24 cellular contexts compared by ENCODE assay signal in genomic region chr2:203721770-203722169, GRCh38. TPM values are rescaled to one million over a fixed set of nuclear protein-coding genes. Genes with fewer than 3 reads are reported as not detected.
DNase-seq lines count a peak whose midpoint lies in the region; ATAC-seq and TF ChIP-seq lines count a peak whose summit lies in the region.
"Had no signal": no experiment of that assay in that cellular context is flagged by ENCODE, and none has a peak within 500 bp of the region (broad histone marks: within the 10 kb centered on the region; RNA-seq: fewer than 3 reads in every experiment).

No MANE protein-coding gene starts in this region.

- no peak for ATAC-seq in CD4-positive, CD25-positive, alpha-beta regulatory T cell (ENCODE audit: low read depth in 2 of 2)
- no peak for ATAC-seq in CD8-positive, alpha-beta T cell
- ATAC-seq in Right ventricle myocardium inferior: no peak
- ATAC-seq: pancreas had no signal

- H3K27ac Mint-ChIP-seq in CD4-positive, CD25-positive, alpha-beta regulatory T cell: peak overlapping the region; percentile 91 to 99 (median 96)
- peak overlapping the region; percentile 96 for H3K27ac Mint-ChIP-seq in CD8-positive, alpha-beta T cell
- H3K27ac Mint-ChIP-seq in activated CD4-positive, alpha-beta memory T cell treated with anti-CD3 and anti-CD28 coated beads, Interleukin-2, amount 10 ng/mL, durations not matched to agents 7 days and 5 days: peak overlapping the region; percentile 93

- H3K27ac ChIP-seq in CD4-positive, CD25-positive, alpha-beta regulatory T cell (ENCODE audit: insufficient read depth, low read length, poor library complexity, severe bottlenecking): peak overlapping the region; percentile 83
- H3K27ac ChIP-seq in CD8-positive, alpha-beta T cell (ENCODE audit: low read depth, low read length): no peak overlapping the region
- peak overlapping the region; percentile 1 for H3K27ac ChIP-seq in iPS-20b (ENCODE audit: low read length)
- H3K27ac ChIP-seq: dorsolateral prefrontal cortex, foreskin keratinocyte, pancreas, sigmoid colon, upper lobe of left lung had no signal

- POLR2A ChIA-PET in CD8-positive, alpha-beta T cell (lab: Charles Lee): interaction anchor here (1.1 to 8.1 kb wide), 7 partner anchors 9 to 61 kb away, joined by 3 to 119 read pairs (median 9); partner anchors contain the start of gene CD28
- POLR2A ChIA-PET in activated CD4-positive, alpha-beta memory T cell treated with anti-CD3 and anti-CD28 coated beads, Interleukin-2, amount 10 ng/mL, durations not matched to agents 7 days and 5 days (lab: Charles Lee): interaction anchor here (1.1 to 21.4 kb wide), 9 partner anchors 8 to 164 kb away, joined by 3 to 859 read pairs (median 98); partner anchors contain the start of genes CD28 and CTLA4

- CTCF ChIA-PET in CD8-positive, alpha-beta T cell (lab: Charles Lee): interaction anchor here (0.7 to 6.4 kb wide), 7 partner anchors 11 to 63 kb away, joined by 3 to 51 read pairs (median 6); partner anchors contain the start of gene CD28
- CTCF ChIA-PET in activated CD4-positive, alpha-beta memory T cell treated with anti-CD3 and anti-CD28 coated beads, Interleukin-2, amount 10 ng/mL, durations not matched to agents 7 days and 5 days (lab: Charles Lee): interaction anchor here (1.2 to 5.6 kb wide), 7 partner anchors 9 to 92 kb away, joined by 3 to 62 read pairs (median 27); partner anchors contain the start of gene CD28

- peaks cover 13% of the 10 kb centered on the region for H3K36me3 ChIP-seq in CD4-positive, CD25-positive, alpha-beta regulatory T cell (ENCODE audit: control insufficient read depth, insufficient read depth, low read length)
- H3K36me3 ChIP-seq in CD8-positive, alpha-beta T cell (ENCODE audit: insufficient read depth, low read length): no peaks in the 10 kb centered on the region
- H3K36me3 ChIP-seq in iPS-20b (ENCODE audit: insufficient read depth, low read depth, low read length): no peaks in the 10 kb centered on the region
- H3K36me3 ChIP-seq: pancreas, sigmoid colon, upper lobe of left lung had no signal

- TF ChIP-seq CTCF in CD8-positive, alpha-beta T cell (IDR thresholded peaks at IDR 0.05): no peak

- H3K4me1 Mint-ChIP-seq in CD4-positive, CD25-positive, alpha-beta regulatory T cell: peaks cover 39 to 97% (median 85%) of the 10 kb centered on the region in 4 donors
- peaks cover 93% of the 10 kb centered on the region for H3K4me1 Mint-ChIP-seq in CD8-positive, alpha-beta T cell (ENCODE audit: low read depth)
- peaks cover 94% of the 10 kb centered on the region for H3K4me1 Mint-ChIP-seq in activated CD4-positive, alpha-beta memory T cell treated with anti-CD3 and anti-CD28 coated beads, Interleukin-2, amount 10 ng/mL, durations not matched to agents 7 days and 5 days

- H3K4me3 Mint-ChIP-seq in CD4-positive, CD25-positive, alpha-beta regulatory T cell: peak overlapping the region; percentile 75 to 86 (median 83)
- H3K4me3 Mint-ChIP-seq in CD8-positive, alpha-beta T cell: peak overlapping the region; percentile 38
- peak overlapping the region; percentile 56 for H3K4me3 Mint-ChIP-seq in activated CD4-positive, alpha-beta memory T cell treated with anti-CD3 and anti-CD28 coated beads, Interleukin-2, amount 10 ng/mL, durations not matched to agents 7 days and 5 days

- no peaks in the 10 kb centered on the region for H3K9me3 ChIP-seq in CD4-positive, CD25-positive, alpha-beta regulatory T cell (ENCODE audit: control insufficient read depth in 2 of 2, low read length in 2 of 2)
- no peaks in the 10 kb centered on the region for H3K9me3 ChIP-seq in CD8-positive, alpha-beta T cell (ENCODE audit: low read length)
- H3K9me3 ChIP-seq in iPS-20b (ENCODE audit: insufficient read depth, low read depth, low read length): no peaks in the 10 kb centered on the region
- H3K9me3 ChIP-seq: pancreas, sigmoid colon, upper lobe of left lung had no signal

- H3K9me3 Mint-ChIP-seq in CD4-positive, CD25-positive, alpha-beta regulatory T cell: peaks cover 0 to 9% (median 0%) of the 10 kb centered on the region in 7 donors
- peaks cover 8% of the 10 kb centered on the region for H3K9me3 Mint-ChIP-seq in CD8-positive, alpha-beta T cell
- H3K9me3 Mint-ChIP-seq in activated CD4-positive, alpha-beta memory T cell treated with anti-CD3 and anti-CD28 coated beads, Interleukin-2, amount 10 ng/mL, durations not matched to agents 7 days and 5 days: peaks cover 4% of the 10 kb centered on the region

- peaks cover 45% of the 10 kb centered on the region for H3K36me3 Mint-ChIP-seq in CD4-positive, CD25-positive, alpha-beta regulatory T cell
- H3K36me3 Mint-ChIP-seq in CD8-positive, alpha-beta T cell: peaks cover 32% of the 10 kb centered on the region
- peaks cover 76% of the 10 kb centered on the region for H3K36me3 Mint-ChIP-seq in activated CD4-positive, alpha-beta memory T cell treated with anti-CD3 and anti-CD28 coated beads, Interleukin-2, amount 10 ng/mL, durations not matched to agents 7 days and 5 days (ENCODE audit: low read depth)

- peaks cover 96% of the 10 kb centered on the region for H3K4me1 ChIP-seq in CD4-positive, CD25-positive, alpha-beta regulatory T cell (ENCODE audit: control insufficient read depth, insufficient read depth, low read length, poor library complexity, severe bottlenecking)
- H3K4me1 ChIP-seq in CD8-positive, alpha-beta T cell (ENCODE audit: insufficient read depth, low read length): peaks cover 84% of the 10 kb centered on the region
- peaks cover 24% of the 10 kb centered on the region; the same call in 1 of the 2 replicates for H3K4me1 ChIP-seq in iPS-20b (ENCODE audit: insufficient read depth, low read length)
- H3K4me1 ChIP-seq: foreskin keratinocyte, pancreas, sigmoid colon had no signal

- peak overlapping the region; percentile 34; the same call in 1 of the 2 replicates for H3K9ac ChIP-seq in iPS-20b (ENCODE audit: low read depth, low read length)

- H3K27me3 ChIP-seq in CD4-positive, CD25-positive, alpha-beta regulatory T cell (ENCODE audit: control insufficient read depth, insufficient read depth, low read length): no peaks in the 10 kb centered on the region
- H3K27me3 ChIP-seq in CD8-positive, alpha-beta T cell (ENCODE audit: insufficient read depth, low read length): no peaks in the 10 kb centered on the region
- H3K27me3 ChIP-seq in iPS-20b (ENCODE audit: insufficient read depth, low read length): no peaks in the 10 kb centered on the region
- H3K27me3 ChIP-seq: foreskin keratinocyte, pancreas, sigmoid colon, upper lobe of left lung had no signal

- intact Hi-C loops in CD8-positive, alpha-beta T cell (cut with DNase I, micrococcal nuclease): loop anchor here (2.0 to 5.0 kb wide), 2 partner anchors 19 to 36 kb away; no protein-coding TSS in a partner anchor
- intact Hi-C loops in Right ventricle myocardium inferior (cut with DNase I): no loop called here

- peak overlapping the region; percentile 77 for H3K4me3 ChIP-seq in CD4-positive, CD25-positive, alpha-beta regulatory T cell (ENCODE audit: low read depth, low read length)
- no peak overlapping the region for H3K4me3 ChIP-seq in CD8-positive, alpha-beta T cell (ENCODE audit: low read depth, low read length)
- no peak overlapping the region for H3K4me3 ChIP-seq in iPS-20b (ENCODE audit: low read length)
- H3K4me3 ChIP-seq: dorsolateral prefrontal cortex, pancreas, sigmoid colon, upper lobe of left lung had no signal

- H3K27me3 Mint-ChIP-seq in CD4-positive, CD25-positive, alpha-beta regulatory T cell: peaks cover 4% of the 10 kb centered on the region
- no peaks in the 10 kb centered on the region for H3K27me3 Mint-ChIP-seq in CD8-positive, alpha-beta T cell (ENCODE audit: low read depth)
- H3K27me3 Mint-ChIP-seq in activated CD4-positive, alpha-beta memory T cell treated with anti-CD3 and anti-CD28 coated beads, Interleukin-2, amount 10 ng/mL, durations not matched to agents 7 days and 5 days: no peaks in the 10 kb centered on the region

- no peak for DNase-seq in CD4-positive, CD25-positive, alpha-beta regulatory T cell
- DNase-seq in CD8-positive, alpha-beta T cell: no peak
- no peak for DNase-seq in activated CD4-positive, alpha-beta memory T cell treated with anti-CD3 and anti-CD28 coated beads, Interleukin-2, amount 10 ng/mL, durations not matched to agents 7 days and 5 days
- no peak for DNase-seq in Right ventricle myocardium inferior (ENCODE audit: missing footprints)
- DNase-seq in glomerular visceral epithelial cell (ENCODE audit: extremely low spot score): no peak
- DNase-seq in NCI-H2196 (lab: John Stamatoyannopoulos, UW; ENCODE audit: unreplicated experiment): no peak
- DNase-seq: activated CD4-positive, CD25-positive, alpha-beta regulatory T cell; activated CD8-positive, alpha-beta memory T cell treated with anti-CD3 and anti-CD28 coated beads, Interleukin-2, amount 50 U/mL, for 48 hours; amygdala; caudate nucleus; dorsolateral prefrontal cortex; hippocampal formation; Karpas-422; kidney; NCI-H1092 treated with DMSO at 0.1 percent for 48 hours; NCI-H2107; NCI-H526; pancreas; SHP77 treated with DMSO at 0.1 percent for 48 hours; sigmoid colon; upper lobe of left lung had no signal

RNA-seq across cellular contexts. Expression of gene CD28, which starts 15.3 kb away (rescaled TPM):
- 235 TPM for total RNA-seq in CD4-positive, CD25-positive, alpha-beta regulatory T cell
- polyA plus RNA-seq in CD4-positive, CD25-positive, alpha-beta regulatory T cell: 100 to 1,000 TPM in 3 of 4 donors, 10 to 100 TPM in 1; 92.6 to 184 (median 130) TPM
- total RNA-seq in CD8-positive, alpha-beta T cell: 10 to 100 TPM; 78.4 to 80.7 TPM
- 100 to 1,000 TPM; 194 to 205 TPM for total RNA-seq in activated CD4-positive, alpha-beta memory T cell treated with anti-CD3 and anti-CD28 coated beads, Interleukin-2, amount 10 ng/mL, durations not matched to agents 7 days and 5 days
- total RNA-seq in Right ventricle myocardium inferior: 0.78 TPM
- total RNA-seq: epithelial cell of proximal tubule, foreskin keratinocyte had no signal
- polyA plus RNA-seq: foreskin keratinocyte had no signal

Comparison
In these comparisons a context has a peak if more than half of its experiments do, and no peak if none do; other contexts are left out.
1. RNA of gene CD28, which starts 15.3 kb away (total RNA-seq): 235 TPM in CD4-positive, CD25-positive, alpha-beta regulatory T cell (single experiment), 194 to 205 TPM in activated CD4-positive, alpha-beta memory T cell treated with anti-CD3 and anti-CD28 coated beads, Interleukin-2, amount 10 ng/mL, durations not matched to agents 7 days and 5 days and 78.4 to 80.7 TPM in CD8-positive, alpha-beta T cell; 0.78 TPM in Right ventricle myocardium inferior (single experiment); every median in the first group is over 10 times any median in the second.
2. Peak in every context shown above with its lines, with median percentiles within 50 percentile points of each other: H3K27ac Mint-ChIP-seq and H3K4me3 Mint-ChIP-seq.